In the genomic region with DNA sequence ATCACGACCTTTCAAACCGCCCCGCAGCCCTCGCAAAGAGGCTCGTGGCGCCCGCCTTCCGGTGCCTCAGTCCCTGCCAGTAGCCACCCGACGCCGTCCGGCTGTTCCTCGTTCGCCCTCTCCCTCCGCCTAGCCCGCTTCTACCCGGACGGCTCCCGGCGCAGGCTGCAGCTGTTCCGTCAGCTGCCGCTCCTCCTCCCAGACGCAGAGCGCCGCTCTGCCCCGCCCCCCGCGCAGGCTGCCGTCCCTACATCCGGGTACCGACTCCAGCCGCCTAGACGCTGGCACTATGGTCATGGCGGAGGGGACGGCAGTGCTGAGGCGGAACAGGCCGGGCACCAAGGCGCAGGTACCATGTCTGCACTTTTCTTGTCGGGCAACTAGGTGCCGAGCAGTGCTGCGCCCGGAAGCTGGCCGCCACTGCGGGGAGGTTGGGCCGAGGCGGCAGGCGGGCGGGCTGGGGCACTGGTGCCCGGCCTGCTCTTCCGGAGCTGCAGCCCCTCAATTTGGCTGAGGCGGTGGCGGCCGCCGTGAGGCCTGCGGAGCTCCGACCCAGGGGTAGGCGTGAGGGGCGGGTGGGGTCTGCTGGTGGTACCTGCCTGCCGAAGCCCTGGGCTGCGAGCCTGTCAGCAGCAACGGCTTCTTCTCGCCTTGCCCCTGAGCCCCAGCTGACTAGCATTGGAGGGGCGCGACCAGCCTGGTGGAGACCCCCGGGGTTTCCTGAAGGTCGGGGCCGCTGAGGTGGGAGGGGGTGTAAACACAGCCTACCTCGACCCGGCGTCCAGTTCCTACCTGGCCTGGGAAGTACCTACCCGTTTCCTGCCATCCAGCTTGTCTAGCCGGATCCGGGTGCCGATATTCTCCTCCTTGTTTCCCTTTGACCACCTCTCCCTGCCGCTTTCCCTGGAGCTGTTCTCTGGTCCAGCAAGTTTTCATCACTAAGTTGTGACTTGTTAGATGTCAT, we compare ENCODE assay signal across 1 cellular context.
TF ChIP-seq lines count a peak whose summit lies in the region.

MOB4 (plus strand) TSS at position 269 of the 964 bp plus-strand sequence; CDS start at position 290, 21 bp downstream.

TF ChIP-seq in HEK293, 187 proteins besides CTCF, POLR2A, EP300 and RAD21 (continued from another document and continues in another):
- TF ChIP-seq, protein P1, sequence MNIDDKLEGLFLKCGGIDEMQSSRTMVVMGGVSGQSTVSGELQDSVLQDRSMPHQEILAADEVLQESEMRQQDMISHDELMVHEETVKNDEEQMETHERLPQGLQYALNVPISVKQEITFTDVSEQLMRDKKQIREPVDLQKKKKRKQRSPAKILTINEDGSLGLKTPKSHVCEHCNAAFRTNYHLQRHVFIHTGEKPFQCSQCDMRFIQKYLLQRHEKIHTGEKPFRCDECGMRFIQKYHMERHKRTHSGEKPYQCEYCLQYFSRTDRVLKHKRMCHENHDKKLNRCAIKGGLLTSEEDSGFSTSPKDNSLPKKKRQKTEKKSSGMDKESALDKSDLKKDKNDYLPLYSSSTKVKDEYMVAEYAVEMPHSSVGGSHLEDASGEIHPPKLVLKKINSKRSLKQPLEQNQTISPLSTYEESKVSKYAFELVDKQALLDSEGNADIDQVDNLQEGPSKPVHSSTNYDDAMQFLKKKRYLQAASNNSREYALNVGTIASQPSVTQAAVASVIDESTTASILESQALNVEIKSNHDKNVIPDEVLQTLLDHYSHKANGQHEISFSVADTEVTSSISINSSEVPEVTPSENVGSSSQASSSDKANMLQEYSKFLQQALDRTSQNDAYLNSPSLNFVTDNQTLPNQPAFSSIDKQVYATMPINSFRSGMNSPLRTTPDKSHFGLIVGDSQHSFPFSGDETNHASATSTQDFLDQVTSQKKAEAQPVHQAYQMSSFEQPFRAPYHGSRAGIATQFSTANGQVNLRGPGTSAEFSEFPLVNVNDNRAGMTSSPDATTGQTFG (tag by site-specific recombination; IDR thresholded peaks at IDR 0.05; ENCODE audit: borderline replicate concordance) = no peak
- TF ChIP-seq ZXDB (tag by site-specific recombination; IDR thresholded peaks at IDR 0.05) (peak; percentile 93), KLF8 (tag by site-specific recombination; IDR thresholded peaks at IDR 0.05) (peak; percentile 64; the same call in 1 of the 2 replicates), ZNF571 (tag by site-specific recombination; IDR thresholded peaks at IDR 0.05) (no peak), ZNF518A (tag by site-specific recombination; conservative IDR thresholded peaks at IDR 0.05; ENCODE audit: low read depth) (no peak), HOXC10 (CRISPR knock-in tag; IDR thresholded peaks at IDR 0.05) (peak; percentile 88; the same call in 1 of the 2 replicates), ZNF223 (tag by site-specific recombination; IDR thresholded peaks at IDR 0.05) (no peak), ZNF214 (tag by site-specific recombination; IDR thresholded peaks at IDR 0.05; ENCODE audit: borderline replicate concordance) (no peak), ZNF221 (tag by site-specific recombination; IDR thresholded peaks at IDR 0.05; ENCODE audit: borderline replicate concordance) (no peak), ZNF169 (tag by site-specific recombination; IDR thresholded peaks at IDR 0.05) (no peak), ZNF510 (tag by site-specific recombination; IDR thresholded peaks at IDR 0.05; ENCODE audit: insufficient replicate concordance) (no peak), ZNF791 (tag by site-specific recombination; IDR thresholded peaks at IDR 0.05) (no peak), ZNF426 (tag by site-specific recombination; IDR thresholded peaks at IDR 0.05) (no peak), ZNF701 (tag by site-specific recombination; IDR thresholded peaks at IDR 0.05) (no peak), ZBTB48 (tag by site-specific recombination; IDR thresholded peaks at IDR 0.05) (peak; percentile 44; the same call in 1 of the 2 replicates), ZNF416 (tag by site-specific recombination; IDR thresholded peaks at IDR 0.05) (no peak), ZFP3 (tag by site-specific recombination; IDR thresholded peaks at IDR 0.05; ENCODE audit: low read depth) (no peak), MEIS1 (CRISPR knock-in tag; IDR thresholded peaks at IDR 0.05; ENCODE audit: borderline replicate concordance) (no peak), ZSCAN16 (tag by site-specific recombination; IDR thresholded peaks at IDR 0.05) (no peak), SP3 (tag by site-specific recombination; IDR thresholded peaks at IDR 0.05) (peak; percentile 81), ZNF544 (tag by site-specific recombination; IDR thresholded peaks at IDR 0.05) (no peak), SETDB1 (IDR thresholded peaks at IDR 0.05; ENCODE audit: insufficient read length, low read length) (peak; percentile 8), HOXD13 (CRISPR knock-in tag; IDR thresholded peaks at IDR 0.05; ENCODE audit: borderline replicate concordance) (no peak; the same call in 1 of the 2 replicates), HOXA7 (CRISPR knock-in tag; IDR thresholded peaks at IDR 0.05; ENCODE audit: borderline replicate concordance) (no peak), FEZF1 (tag by site-specific recombination; IDR thresholded peaks at IDR 0.05) (0 out of 2 replicates have a peak, but pooled peaks have one; percentile 8), ZFP69B (tag by site-specific recombination; IDR thresholded peaks at IDR 0.05) (no peak), ZNF140 (tag by site-specific recombination; IDR thresholded peaks at IDR 0.05) (no peak), ZSCAN18 (tag by site-specific recombination; IDR thresholded peaks at IDR 0.05) (0 out of 2 replicates have a peak, but pooled peaks have one; percentile 40)
- TF ChIP-seq, protein P2, sequence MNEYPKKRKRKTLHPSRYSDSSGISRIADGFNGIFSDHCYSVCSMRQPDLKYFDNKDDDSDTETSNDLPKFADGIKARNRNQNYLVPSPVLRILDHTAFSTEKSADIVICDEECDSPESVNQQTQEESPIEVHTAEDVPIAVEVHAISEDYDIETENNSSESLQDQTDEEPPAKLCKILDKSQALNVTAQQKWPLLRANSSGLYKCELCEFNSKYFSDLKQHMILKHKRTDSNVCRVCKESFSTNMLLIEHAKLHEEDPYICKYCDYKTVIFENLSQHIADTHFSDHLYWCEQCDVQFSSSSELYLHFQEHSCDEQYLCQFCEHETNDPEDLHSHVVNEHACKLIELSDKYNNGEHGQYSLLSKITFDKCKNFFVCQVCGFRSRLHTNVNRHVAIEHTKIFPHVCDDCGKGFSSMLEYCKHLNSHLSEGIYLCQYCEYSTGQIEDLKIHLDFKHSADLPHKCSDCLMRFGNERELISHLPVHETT (tag by site-specific recombination; IDR thresholded peaks at IDR 0.05) = no peak; the same call in 1 of the 2 replicates
- TF ChIP-seq, protein P3, sequence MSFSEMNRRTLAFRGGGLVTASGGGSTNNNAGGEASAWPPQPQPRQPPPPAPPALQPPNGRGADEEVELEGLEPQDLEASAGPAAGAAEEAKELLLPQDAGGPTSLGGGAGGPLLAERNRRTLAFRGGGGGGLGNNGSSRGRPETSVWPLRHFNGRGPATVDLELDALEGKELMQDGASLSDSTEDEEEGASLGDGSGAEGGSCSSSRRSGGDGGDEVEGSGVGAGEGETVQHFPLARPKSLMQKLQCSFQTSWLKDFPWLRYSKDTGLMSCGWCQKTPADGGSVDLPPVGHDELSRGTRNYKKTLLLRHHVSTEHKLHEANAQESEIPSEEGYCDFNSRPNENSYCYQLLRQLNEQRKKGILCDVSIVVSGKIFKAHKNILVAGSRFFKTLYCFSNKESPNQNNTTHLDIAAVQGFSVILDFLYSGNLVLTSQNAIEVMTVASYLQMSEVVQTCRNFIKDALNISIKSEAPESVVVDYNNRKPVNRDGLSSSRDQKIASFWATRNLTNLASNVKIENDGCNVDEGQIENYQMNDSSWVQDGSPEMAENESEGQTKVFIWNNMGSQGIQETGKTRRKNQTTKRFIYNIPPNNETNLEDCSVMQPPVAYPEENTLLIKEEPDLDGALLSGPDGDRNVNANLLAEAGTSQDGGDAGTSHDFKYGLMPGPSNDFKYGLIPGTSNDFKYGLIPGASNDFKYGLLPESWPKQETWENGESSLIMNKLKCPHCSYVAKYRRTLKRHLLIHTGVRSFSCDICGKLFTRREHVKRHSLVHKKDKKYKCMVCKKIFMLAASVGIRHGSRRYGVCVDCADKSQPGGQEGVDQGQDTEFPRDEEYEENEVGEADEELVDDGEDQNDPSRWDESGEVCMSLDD (tag by site-specific recombination; IDR thresholded peaks at IDR 0.05) = peak; percentile 23; the same call in 1 of the 2 replicates
- TF ChIP-seq, protein P4, sequence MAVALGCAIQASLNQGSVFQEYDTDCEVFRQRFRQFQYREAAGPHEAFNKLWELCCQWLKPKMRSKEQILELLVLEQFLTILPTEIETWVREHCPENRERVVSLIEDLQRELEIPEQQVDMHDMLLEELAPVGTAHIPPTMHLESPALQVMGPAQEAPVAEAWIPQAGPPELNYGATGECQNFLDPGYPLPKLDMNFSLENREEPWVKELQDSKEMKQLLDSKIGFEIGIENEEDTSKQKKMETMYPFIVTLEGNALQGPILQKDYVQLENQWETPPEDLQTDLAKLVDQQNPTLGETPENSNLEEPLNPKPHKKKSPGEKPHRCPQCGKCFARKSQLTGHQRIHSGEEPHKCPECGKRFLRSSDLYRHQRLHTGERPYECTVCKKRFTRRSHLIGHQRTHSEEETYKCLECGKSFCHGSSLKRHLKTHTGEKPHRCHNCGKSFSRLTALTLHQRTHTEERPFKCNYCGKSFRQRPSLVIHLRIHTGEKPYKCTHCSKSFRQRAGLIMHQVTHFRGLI (tag by site-specific recombination; IDR thresholded peaks at IDR 0.05) = no peak
- TF ChIP-seq, protein P5, sequence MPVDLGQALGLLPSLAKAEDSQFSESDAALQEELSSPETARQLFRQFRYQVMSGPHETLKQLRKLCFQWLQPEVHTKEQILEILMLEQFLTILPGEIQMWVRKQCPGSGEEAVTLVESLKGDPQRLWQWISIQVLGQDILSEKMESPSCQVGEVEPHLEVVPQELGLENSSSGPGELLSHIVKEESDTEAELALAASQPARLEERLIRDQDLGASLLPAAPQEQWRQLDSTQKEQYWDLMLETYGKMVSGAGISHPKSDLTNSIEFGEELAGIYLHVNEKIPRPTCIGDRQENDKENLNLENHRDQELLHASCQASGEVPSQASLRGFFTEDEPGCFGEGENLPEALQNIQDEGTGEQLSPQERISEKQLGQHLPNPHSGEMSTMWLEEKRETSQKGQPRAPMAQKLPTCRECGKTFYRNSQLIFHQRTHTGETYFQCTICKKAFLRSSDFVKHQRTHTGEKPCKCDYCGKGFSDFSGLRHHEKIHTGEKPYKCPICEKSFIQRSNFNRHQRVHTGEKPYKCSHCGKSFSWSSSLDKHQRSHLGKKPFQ (tag by site-specific recombination; IDR thresholded peaks at IDR 0.05) = 0 out of 2 replicates have a peak, but pooled peaks have one; percentile 12
- TF ChIP-seq, protein P6, sequence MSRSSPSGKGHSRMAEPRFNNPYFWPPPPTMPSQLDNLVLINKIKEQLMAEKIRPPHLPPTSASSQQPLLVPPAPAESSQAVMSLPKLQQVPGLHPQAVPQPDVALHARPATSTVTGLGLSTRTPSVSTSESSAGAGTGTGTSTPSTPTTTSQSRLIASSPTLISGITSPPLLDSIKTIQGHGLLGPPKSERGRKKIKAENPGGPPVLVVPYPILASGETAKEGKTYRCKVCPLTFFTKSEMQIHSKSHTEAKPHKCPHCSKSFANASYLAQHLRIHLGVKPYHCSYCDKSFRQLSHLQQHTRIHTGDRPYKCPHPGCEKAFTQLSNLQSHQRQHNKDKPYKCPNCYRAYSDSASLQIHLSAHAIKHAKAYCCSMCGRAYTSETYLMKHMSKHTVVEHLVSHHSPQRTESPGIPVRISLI (tag by site-specific recombination; IDR thresholded peaks at IDR 0.05) = no peak
- TF ChIP-seq, protein P7, sequence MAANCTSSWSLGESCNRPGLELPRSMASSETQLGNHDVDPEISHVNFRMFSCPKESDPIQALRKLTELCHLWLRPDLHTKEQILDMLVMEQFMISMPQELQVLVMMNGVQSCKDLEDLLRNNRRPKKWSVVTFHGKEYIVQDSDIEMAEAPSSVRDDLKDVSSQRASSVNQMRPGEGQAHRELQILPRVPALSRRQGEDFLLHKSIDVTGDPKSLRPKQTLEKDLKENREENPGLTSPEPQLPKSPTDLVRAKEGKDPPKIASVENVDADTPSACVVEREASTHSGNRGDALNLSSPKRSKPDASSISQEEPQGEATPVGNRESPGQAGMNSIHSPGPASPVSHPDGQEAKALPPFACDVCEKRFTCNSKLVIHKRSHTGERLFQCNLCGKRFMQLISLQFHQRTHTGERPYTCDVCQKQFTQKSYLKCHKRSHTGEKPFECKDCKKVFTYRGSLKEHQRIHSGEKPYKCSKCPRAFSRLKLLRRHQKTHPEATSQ (tag by site-specific recombination; IDR thresholded peaks at IDR 0.05) = peak; percentile 77
